29 cellular contexts compared by ENCODE assay signal in genomic region chr1:95627244-95627643, GRCh38.
"Had no signal": no experiment of that assay in that cellular context is flagged by ENCODE, and none has a peak within 500 bp of the region (broad histone marks: within the 10 kb centered on the region; RNA-seq: fewer than 3 reads in every experiment).

No MANE protein-coding gene starts in this region.

- H3K27me3 ChIP-seq: body of pancreas, cardiac muscle cell, pancreas, sigmoid colon, uterus had no signal

- H3K27ac ChIP-seq: body of pancreas, cardiac muscle cell, coronary artery, dorsolateral prefrontal cortex, pancreas, prostate gland, sigmoid colon, uterus had no signal

- H3K36me3 ChIP-seq: cardiac muscle cell, pancreas, prostate gland, sigmoid colon, uterus had no signal

- H3K4me1 ChIP-seq: body of pancreas, pancreas, prostate gland, sigmoid colon, uterus had no signal

- H3K4me3 ChIP-seq: body of pancreas, cardiac muscle cell, coronary artery, dorsolateral prefrontal cortex, pancreas, prostate gland, sigmoid colon, uterus had no signal

- ATAC-seq: activated CD8-positive, alpha-beta T cell treated with anti-CD3 and anti-CD28 coated beads for 36 hours; activated naive CD4-positive, alpha-beta T cell treated with anti-CD3 and anti-CD28 coated beads, Interleukin-2, amount 50 U/mL, for 72 hours; activated T-cell treated with anti-CD3 and anti-CD28 coated beads, Interleukin-2, amount 50 U/mL, for 4 hours; body of pancreas; left colon; pancreas; stimulated activated effector memory CD8-positive, alpha-beta T cell treated with anti-CD3 and anti-CD28 coated beads, Interleukin-12 subunit alpha, Interleukin-12 subunit beta, amount 100 ng/mL, for 72 hours had no signal

- DNase-seq: activated B cell treated with CpG ODN at 0.5 μM for 24 hours; activated CD4-positive, alpha-beta T cell treated with anti-CD3 and anti-CD28 coated beads, Interleukin-2, amount 50 U/mL, for 1 hour; activated CD8-positive, alpha-beta T cell treated with anti-CD3 and anti-CD28 coated beads for 36 hours; activated naive CD4-positive, alpha-beta T cell; activated T-cell treated with anti-CD3 and anti-CD28 coated beads, Interleukin-2, amount 50 U/mL, for 4 hours; aorta; body of pancreas; dorsolateral prefrontal cortex; effector memory CD4-positive, alpha-beta T cell; foreskin fibroblast; hypothalamus; immature natural killer cell; kidney; left colon; mammary epithelial cell; naive B cell; nephron progenitor cell; pancreas; sigmoid colon; small intestine; stimulated activated CD4-positive, alpha-beta T cell treated with anti-CD3 and anti-CD28 coated beads, Interleukin-4, amount 100 ng/mL, for 24 hours; substantia nigra; T-helper 9 cell; uterus had no signal
